Comparison of ENCODE assay signal across 11 cellular contexts in the genomic region with DNA sequence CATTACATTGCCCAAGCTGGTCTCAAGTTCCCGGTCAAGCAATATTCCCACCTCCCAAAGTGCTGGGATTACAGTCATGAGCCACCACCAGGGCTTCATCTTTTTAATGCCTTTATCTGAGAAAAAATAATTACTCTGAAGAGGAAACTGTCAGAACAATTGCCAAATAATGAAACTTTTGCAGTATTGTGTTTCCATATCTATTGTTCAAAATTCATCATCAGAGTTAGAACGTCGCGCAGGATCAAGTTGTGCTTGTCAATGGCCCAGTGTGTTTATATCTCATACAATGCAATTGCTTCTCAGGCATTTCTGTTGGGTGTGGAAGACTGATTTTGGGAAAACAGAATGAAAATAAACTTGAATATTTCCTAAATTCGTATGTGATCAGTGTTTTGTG.
A peak's percentile ranks its signal among the peaks of the same experiment; 100 is the strongest.
DNase-seq lines count a peak whose midpoint lies in the region; ATAC-seq, FAIRE-seq and TF ChIP-seq lines count a peak whose summit lies in the region.
"Had no signal": no experiment of that assay in that cellular context is flagged by ENCODE, and none has a peak within 500 bp of the region (broad histone marks: within the 10 kb centered on the region; RNA-seq: fewer than 3 reads in every experiment).

No MANE protein-coding gene starts in this region.

- DNase-seq in activated CD4-positive, alpha-beta T cell treated with anti-CD3 and anti-CD28 coated beads for 36 hours, result no peak
- DNase-seq in activated CD4-positive, alpha-beta T cell treated with anti-CD3 and anti-CD28 coated beads for 48 hours, result no peak
- DNase-seq in NAMALWA (ENCODE audit: low spot score) (peak; percentile 35), GM12878 (ENCODE audit: low read depth, low spot score) (no peak), kidney tubule cell (ENCODE audit: low spot score) (no peak), SK-N-SH (no peak), NCI-H446 (lab: John Stamatoyannopoulos, UW) (no peak)
- DNase-seq: EL, NCI-H187 had no signal

- peak overlapping the region; percentile 34; the same call in 1 of the 2 replicates for H3K4me3 ChIP-seq in GM12878
- no peak overlapping the region for H3K4me3 ChIP-seq in skeletal muscle satellite cell (ENCODE audit: low read length)
- H3K4me3 ChIP-seq in SK-N-SH (ENCODE audit: low read depth in 2 of 2, low read length in 1 of 2), result no peak overlapping the region

- BruUV-seq in GM12878 (replicated peaks; lab: Mats Ljungman, UMichigan), result no TSS peak

- 19% methylated on average over 5 of the region's 5 CpGs for WGBS in GM12878 (ENCODE audit: insufficient coverage, insufficient replicate concordance, low lambda C conversion rate, missing lambda C conversion rate)
- WGBS in SK-N-SH (ENCODE audit: low lambda C conversion rate), result 99% methylated on average over 5 of the region's 5 CpGs

- in situ Hi-C loops in GM12878 (cut with MboI), result no loop called here

- no peaks in the 10 kb centered on the region for H3K27me3 Mint-ChIP-seq in activated CD4-positive, alpha-beta T cell treated with anti-CD3 and anti-CD28 coated beads for 36 hours

- peak overlapping the region; percentile 76 for H3K27ac Mint-ChIP-seq in activated CD4-positive, alpha-beta T cell treated with anti-CD3 and anti-CD28 coated beads for 36 hours

- TF ChIP-seq RAD21 in GM12878 (IDR thresholded peaks at IDR 0.05; ENCODE audit: insufficient read depth, low read depth, low read length), result no peak
- TF ChIP-seq RAD21 in SK-N-SH (IDR thresholded peaks at IDR 0.05; ENCODE audit: low read length), result no peak

- no peaks in the 10 kb centered on the region for H3K36me3 ChIP-seq in GM12878 (ENCODE audit: control insufficient read depth in 2 of 2, insufficient read depth in 2 of 2, low read length in 1 of 2)
- H3K36me3 ChIP-seq in skeletal muscle satellite cell (ENCODE audit: insufficient read depth, low read length), result no peaks in the 10 kb centered on the region
- no peaks in the 10 kb centered on the region for H3K36me3 ChIP-seq in SK-N-SH (replicated peaks in 1 of 2; ENCODE audit: control insufficient read depth in 1 of 2, insufficient read depth in 2 of 2, low read length in 1 of 2)

- intact Hi-C loops in activated CD4-positive, alpha-beta T cell treated with anti-CD3 and anti-CD28 coated beads for 36 hours (cut with DNase I, micrococcal nuclease), result no loop called here
- intact Hi-C loops in GM12878 (cut with micrococcal nuclease; ENCODE audit: unreplicated experiment), result no loop called here

- H3K36me3 Mint-ChIP-seq in activated CD4-positive, alpha-beta T cell treated with anti-CD3 and anti-CD28 coated beads for 36 hours (ENCODE audit: low read depth), result peaks cover 61% of the 10 kb centered on the region

- H3K4me1 ChIP-seq in GM12878 (ENCODE audit: control insufficient read depth, insufficient read depth, low read length) (peaks cover 73% of the 10 kb centered on the region), skeletal muscle satellite cell (ENCODE audit: control insufficient read depth, insufficient read depth, low read length) (peaks cover 70% of the 10 kb centered on the region), SK-N-SH (ENCODE audit: control insufficient read depth in 1 of 2, insufficient read depth in 2 of 2, low read depth in 1 of 2, low read length in 1 of 2) (peaks cover 31 to 69% of the 10 kb centered on the region in 2 experiments; a peak in 3 of 4 replicates)

- H3K4me1 Mint-ChIP-seq in activated CD4-positive, alpha-beta T cell treated with anti-CD3 and anti-CD28 coated beads for 36 hours, result peaks cover 94% of the 10 kb centered on the region

- H3K9me3 Mint-ChIP-seq in activated CD4-positive, alpha-beta T cell treated with anti-CD3 and anti-CD28 coated beads for 36 hours (ENCODE audit: low read depth), result no peaks in the 10 kb centered on the region

- TF ChIP-seq POLR2A in GM12878 (IDR thresholded peaks at IDR 0.05; ENCODE audit: low read depth, low read length), result no peak

- ATAC-seq in activated CD4-positive, alpha-beta T cell treated with anti-CD3 and anti-CD28 coated beads for 36 hours, result no peak
- no peak for ATAC-seq in GM12878

- H3K9ac ChIP-seq in GM12878 (ENCODE audit: control insufficient read depth, insufficient read depth, low read length) (no peak overlapping the region), skeletal muscle satellite cell (ENCODE audit: low read depth, low read length) (peak overlapping the region; percentile 73), SK-N-SH (no peak overlapping the region)

- TF ChIP-seq CTCF in GM12878 (IDR thresholded peaks at IDR 0.05 in 2 of 3, conservative IDR thresholded peaks at IDR 0.05 in 1 of 3; ENCODE audit: control insufficient read depth in 2 of 3, extremely low read depth in 1 of 3, insufficient read depth in 1 of 3, low read depth in 3 of 3, low read length in 3 of 3), result no peak
- TF ChIP-seq CTCF in SK-N-SH (IDR thresholded peaks at IDR 0.05), result no peak

- no peaks in the 10 kb centered on the region for H3K9me2 ChIP-seq in SK-N-SH

- SMC1A ChIA-PET in GM12878 (lab: Charles Lee; ENCODE audit: uncharacterized antibody, unreplicated experiment), result interaction anchor here (0.8 to 1.1 kb wide), 2 partner anchors 8 to 143 kb away, joined by 3 read pairs; a partner anchor contains a TSS

- H2AFZ ChIP-seq in GM12878 (ENCODE audit: control insufficient read depth, low read depth, low read length) (no peak overlapping the region), SK-N-SH (ENCODE audit: low read depth) (no peak overlapping the region)

- no peaks in the 10 kb centered on the region; the same call in 1 of the 3 replicates for H3K9me3 ChIP-seq in GM12878 (replicated peaks; ENCODE audit: control insufficient read depth, insufficient read depth, low read length)
- no peaks in the 10 kb centered on the region for H3K9me3 ChIP-seq in skeletal muscle satellite cell (replicated peaks; ENCODE audit: low read length)
- H3K9me3 ChIP-seq in SK-N-SH, result no peaks in the 10 kb centered on the region

- peaks cover 35% of the 10 kb centered on the region for H3F3A ChIP-seq in SK-N-SH (replicated peaks; ENCODE audit: insufficient read depth)

- POLR2A ChIA-PET in activated CD4-positive, alpha-beta T cell treated with anti-CD3 and anti-CD28 coated beads for 36 hours (lab: Charles Lee), result no interaction called here
- POLR2A ChIA-PET in GM12878 (lab: Charles Lee), result no interaction called here
- POLR2A ChIA-PET in SK-N-SH (lab: Yijun Ruan, JAX), result no interaction called here

- H3K27ac ChIP-seq in GM12878 (ENCODE audit: control insufficient read depth, insufficient read depth), result peak overlapping the region; percentile 93
- H3K27ac ChIP-seq in SK-N-SH (ENCODE audit: low read depth in 2 of 2, low read length in 1 of 2), result peak overlapping the region in 1 of 2 experiments; percentile 97; a peak in 2 of 4 replicates

- H4K20me1 ChIP-seq in GM12878 (ENCODE audit: control insufficient read depth, insufficient read depth) (no peaks in the 10 kb centered on the region), SK-N-SH (ENCODE audit: insufficient read depth) (no peaks in the 10 kb centered on the region)

- RAD21 ChIA-PET in GM12878 (lab: Charles Lee; ENCODE audit: unreplicated experiment), result interaction anchor here (1.8 kb wide), 1 partner anchor 10 kb away, joined by 6 read pairs; no protein-coding TSS in a partner anchor

- FAIRE-seq in GM12878 (lab: Jason Lieb, UNC), result no peak
- FAIRE-seq: small intestine had no signal

- H3K4me3 Mint-ChIP-seq in activated CD4-positive, alpha-beta T cell treated with anti-CD3 and anti-CD28 coated beads for 36 hours, result peak overlapping the region; percentile 34

- peaks cover 64% of the 10 kb centered on the region for H3K79me2 ChIP-seq in GM12878 (ENCODE audit: control insufficient read depth, insufficient read depth, low read length)
- H3K79me2 ChIP-seq in SK-N-SH (ENCODE audit: insufficient read depth), result peaks cover 62% of the 10 kb centered on the region

- TF ChIP-seq EP300 in GM12878 (IDR thresholded peaks at IDR 0.05; ENCODE audit: borderline replicate concordance in 1 of 2, control insufficient read depth in 1 of 2, low read depth in 2 of 2, low read length in 2 of 2) (no peak), SK-N-SH (IDR thresholded peaks at IDR 0.05; ENCODE audit: borderline replicate concordance in 1 of 2, low read depth in 1 of 2, low read length in 1 of 2) (no peak)

- CTCF ChIA-PET in activated CD4-positive, alpha-beta T cell treated with anti-CD3 and anti-CD28 coated beads for 36 hours (lab: Charles Lee), result interaction anchor here (0.8 kb wide), 2 partner anchors 18 to 200 kb away, joined by 3 read pairs; no protein-coding TSS in a partner anchor
- CTCF ChIA-PET in GM12878 (lab: Yijun Ruan, JAX), result interaction anchor here (3.2 to 10.6 kb wide), 2 partner anchors 200 to 202 kb away, joined by 22 to 278 read pairs; no protein-coding TSS in a partner anchor
- CTCF ChIA-PET in SK-N-SH (lab: Yijun Ruan, JAX), result interaction anchor here (0.6 to 11.2 kb wide), 2 partner anchors 69 to 202 kb away, joined by 3 to 190 read pairs; no protein-coding TSS in a partner anchor

- H3K4me2 ChIP-seq in GM12878 (ENCODE audit: control insufficient read depth, insufficient read depth) (peak overlapping the region; percentile 36), skeletal muscle satellite cell (ENCODE audit: low read length) (no peak overlapping the region), SK-N-SH (no peak overlapping the region)

- no peaks in the 10 kb centered on the region for H3K27me3 ChIP-seq in GM12878 (replicated peaks in 1 of 2; ENCODE audit: control insufficient read depth in 2 of 2, insufficient read depth in 2 of 2, low read length in 1 of 2)
- no peaks in the 10 kb centered on the region for H3K27me3 ChIP-seq in skeletal muscle satellite cell (ENCODE audit: control insufficient read depth, insufficient read depth, low read length)
- no peaks in the 10 kb centered on the region for H3K27me3 ChIP-seq in SK-N-SH (ENCODE audit: insufficient read depth)

TF ChIP-seq in GM12878, 131 proteins besides CTCF, POLR2A, EP300 and RAD21 (continues in another document):
- TF ChIP-seq HDGF (IDR thresholded peaks at IDR 0.05), result no peak
- TF ChIP-seq, protein P1, sequence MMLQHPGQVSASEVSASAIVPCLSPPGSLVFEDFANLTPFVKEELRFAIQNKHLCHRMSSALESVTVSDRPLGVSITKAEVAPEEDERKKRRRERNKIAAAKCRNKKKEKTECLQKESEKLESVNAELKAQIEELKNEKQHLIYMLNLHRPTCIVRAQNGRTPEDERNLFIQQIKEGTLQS (IDR thresholded peaks at IDR 0.05; ENCODE audit: borderline replicate concordance, extremely low read depth, low read depth, low read length), result no peak

TF ChIP-seq in SK-N-SH, 30 proteins besides CTCF, POLR2A, EP300 and RAD21 (continues in another document):
- TF ChIP-seq SIN3A (IDR thresholded peaks at IDR 0.05; ENCODE audit: borderline replicate concordance, low read depth, low read length), result no peak
- TF ChIP-seq GABPA (IDR thresholded peaks at IDR 0.05; ENCODE audit: low read depth), result no peak
- TF ChIP-seq TAF1 (IDR thresholded peaks at IDR 0.05; ENCODE audit: borderline replicate concordance, low read depth, low read length), result no peak
